ENCODE assay signal across 14 cellular contexts in genomic region chrX:24020280-24020876, GRCh38. TPM values are rescaled to one million over a fixed set of nuclear protein-coding genes. Genes with fewer than 3 reads are reported as not detected.
DNase-seq lines count a peak whose midpoint lies in the region; ATAC-seq, FAIRE-seq and TF ChIP-seq lines count a peak whose summit lies in the region.
"Had no signal": no experiment of that assay in that cellular context is flagged by ENCODE, and none has a peak within 500 bp of the region (broad histone marks: within the 10 kb centered on the region; RNA-seq: fewer than 3 reads in every experiment).

No MANE protein-coding gene starts in this region.

- H3K4me1 ChIP-seq in Karpas-422 (ENCODE audit: low read length) (peaks cover 38% of the 10 kb centered on the region), ascending aorta (no peaks in the 10 kb centered on the region), small intestine (ENCODE audit: control insufficient read depth in 2 of 2, insufficient read depth in 1 of 2, low read depth in 1 of 2, low read length in 1 of 2) (no peaks in the 10 kb centered on the region)

- H3K9me3 ChIP-seq in Karpas-422 (ENCODE audit: low read length) (no peaks in the 10 kb centered on the region), ascending aorta (no peaks in the 10 kb centered on the region), small intestine (ENCODE audit: control insufficient read depth, low read depth) (no peaks in the 10 kb centered on the region)
- H3K9me3 ChIP-seq: tibial nerve had no signal

- no peaks in the 10 kb centered on the region for H3K27me3 Mint-ChIP-seq in T-helper 2 cell treated with Interferon-gamma antibody and Interleukin-4, amounts not matched to agents 5 μg/mL and 100 μg/mL, for 36 hours (ENCODE audit: low read depth)
- H3K27me3 Mint-ChIP-seq in mesothelial cell of epicardium (ENCODE audit: low read depth): no peaks in the 10 kb centered on the region

- H2AFZ ChIP-seq in Karpas-422 (ENCODE audit: low read length): no peak overlapping the region

- peak overlapping the region; percentile 57 for H3K4me3 Mint-ChIP-seq in T-helper 2 cell treated with Interferon-gamma antibody and Interleukin-4, amounts not matched to agents 5 μg/mL and 100 μg/mL, for 36 hours
- no peak overlapping the region for H3K4me3 Mint-ChIP-seq in mesothelial cell of epicardium

- FAIRE-seq in small intestine (lab: Jason Lieb, UNC): no peak
- FAIRE-seq: TTC549 had no signal

- 66 to 84% (median 72%) methylated on average over 3 of the region's 3 CpGs for WGBS in small intestine, 3 donors

- ATAC-seq in GM19467 (IDR thresholded peaks at IDR 0.05; ENCODE audit: unreplicated experiment): no peak

- H3K4me1 Mint-ChIP-seq in T-helper 2 cell treated with Interferon-gamma antibody and Interleukin-4, amounts not matched to agents 5 μg/mL and 100 μg/mL, for 36 hours (ENCODE audit: low read depth): peaks cover 27% of the 10 kb centered on the region
- peaks cover 30% of the 10 kb centered on the region for H3K4me1 Mint-ChIP-seq in mesothelial cell of epicardium

- H3K36me3 ChIP-seq in Karpas-422 (ENCODE audit: insufficient read depth, low read length) (no peaks in the 10 kb centered on the region), ascending aorta (no peaks in the 10 kb centered on the region), small intestine (ENCODE audit: control insufficient read depth in 2 of 2, insufficient read depth in 2 of 2, low read length in 2 of 2) (no peaks in the 10 kb centered on the region)
- H3K36me3 ChIP-seq: tibial nerve had no signal

- peaks cover 14% of the 10 kb centered on the region; the same call in 1 of the 2 replicates for H4K20me1 ChIP-seq in Karpas-422 (ENCODE audit: insufficient read depth, low read depth, low read length)

- H3K9me2 ChIP-seq in Karpas-422 (replicated peaks; ENCODE audit: insufficient read depth, low read length): no peaks in the 10 kb centered on the region

- H3K27ac Mint-ChIP-seq in T-helper 2 cell treated with Interferon-gamma antibody and Interleukin-4, amounts not matched to agents 5 μg/mL and 100 μg/mL, for 36 hours: no peak overlapping the region
- H3K27ac Mint-ChIP-seq in mesothelial cell of epicardium: peak overlapping the region; percentile 91

- H3K4me3 ChIP-seq in Karpas-422 (ENCODE audit: low read length) (no peak overlapping the region), ascending aorta (no peak overlapping the region), small intestine (ENCODE audit: low read depth in 1 of 2, low read length in 2 of 2) (no peak overlapping the region)
- H3K4me3 ChIP-seq: lung, tibial nerve had no signal

- TF ChIP-seq CTCF in ascending aorta (IDR thresholded peaks at IDR 0.05) (no peak), mesothelial cell of epicardium (IDR thresholded peaks at IDR 0.05; ENCODE audit: unreplicated experiment) (no peak)

- H3K4me2 ChIP-seq in Karpas-422 (ENCODE audit: low read depth, low read length, poor library complexity, severe bottlenecking): peak overlapping the region; percentile 54

- no peaks in the 10 kb centered on the region for H3K9me3 Mint-ChIP-seq in T-helper 2 cell treated with Interferon-gamma antibody and Interleukin-4, amounts not matched to agents 5 μg/mL and 100 μg/mL, for 36 hours
- no peaks in the 10 kb centered on the region for H3K9me3 Mint-ChIP-seq in mesothelial cell of epicardium

- H3K27me3 ChIP-seq in Karpas-422 (ENCODE audit: low read length) (no peaks in the 10 kb centered on the region), ascending aorta (no peaks in the 10 kb centered on the region), small intestine (ENCODE audit: control insufficient read depth in 2 of 2, insufficient read depth in 2 of 2, low read length in 2 of 2) (no peaks in the 10 kb centered on the region)

- H3K9ac ChIP-seq in Karpas-422 (ENCODE audit: low read length): no peak overlapping the region

- no peak for DNase-seq in T-helper 2 cell treated with Interferon-gamma antibody and Interleukin-4, amounts not matched to agents 5 μg/mL and 100 μg/mL, for 36 hours (ENCODE audit: low spot score)
- DNase-seq in T-helper 2 cell: no peak
- DNase-seq in Karpas-422: no peak
- no peak for DNase-seq in ascending aorta (ENCODE audit: low spot score in 2 of 2)
- DNase-seq in mesothelial cell of epicardium (ENCODE audit: low spot score in 2 of 2, unreplicated experiment in 2 of 2): no peak
- no peak for DNase-seq in middle frontal gyrus (ENCODE audit: extremely low spot score, low spot score)
- DNase-seq in small intestine: no peak
- DNase-seq: NCI-H1694 treated with DMSO at 0.1 percent for 48 hours; NCI-H526 treated with DMSO at 0.1 percent for 48 hours; stimulated activated CD4-positive, alpha-beta T cell treated with anti-CD3 and anti-CD28 coated beads, Interleukin-12 subunit alpha, Interleukin-12 subunit beta, amount 100 ng/mL, for 4 hours had no signal

- peak overlapping the region; percentile 12 for H3K27ac ChIP-seq in Karpas-422 (ENCODE audit: low read length)
- peak overlapping the region; percentile 41 to 54 for H3K27ac ChIP-seq in ascending aorta
- H3K27ac ChIP-seq in small intestine (ENCODE audit: low read depth in 1 of 2, low read length in 1 of 2): no peak overlapping the region
- H3K27ac ChIP-seq: tibial nerve had no signal

- H3K79me2 ChIP-seq in Karpas-422 (ENCODE audit: low read length): peaks cover 90% of the 10 kb centered on the region

- H3K36me3 Mint-ChIP-seq in T-helper 2 cell treated with Interferon-gamma antibody and Interleukin-4, amounts not matched to agents 5 μg/mL and 100 μg/mL, for 36 hours (ENCODE audit: low read depth): peaks cover 19% of the 10 kb centered on the region
- peaks cover 8% of the 10 kb centered on the region for H3K36me3 Mint-ChIP-seq in mesothelial cell of epicardium

- intact Hi-C loops in ascending aorta (cut with DNase I): loop anchor here (5.0 to 10.0 kb wide), 2 partner anchors 276 to 353 kb away; partner anchors contain the start of genes ACOT9 and PRDX4

RNA-seq across cellular contexts. Expression of gene KLHL15, which starts 6.6 kb away (rescaled TPM):
- 12.7 and 23.7 TPM in 2 replicates for total RNA-seq in Karpas-422 (2014; rRNA removed; shearing (Covaris generic); ENCODE audit: low replicate concordance)
- 3.1 TPM for total RNA-seq in ascending aorta
- 21.9 to 23.8 TPM (median 22.2 TPM) in 3 replicates for total RNA-seq in mesothelial cell of epicardium
- 1 to 10 TPM in 2 of 3 donors, under 1 TPM in 1; 0.81 to 2.4 (median 1.3) TPM for polyA plus RNA-seq in small intestine

RNA-seq across cellular contexts. Expression of gene EIF2S3, which starts 34.4 kb away (rescaled TPM):
- 160 and 198 TPM in 2 replicates for total RNA-seq in Karpas-422 (2014; rRNA removed; shearing (Covaris generic); ENCODE audit: low replicate concordance)
- total RNA-seq in ascending aorta (60.7 TPM), mesothelial cell of epicardium (460 to 475 TPM (median 474 TPM) in 3 replicates)
- polyA plus RNA-seq in small intestine: 10 to 100 TPM; 38.2 to 92.3 (median 61.1) TPM

Comparison
In these comparisons a context has a peak if more than half of its experiments do, and no peak if none do; other contexts are left out.
1. H3K27ac ChIP-seq: peak in Karpas-422 (single experiment) and ascending aorta (2 of 2); none in small intestine (0 of 2).